14 cellular contexts compared by ENCODE assay signal in the genomic region with DNA sequence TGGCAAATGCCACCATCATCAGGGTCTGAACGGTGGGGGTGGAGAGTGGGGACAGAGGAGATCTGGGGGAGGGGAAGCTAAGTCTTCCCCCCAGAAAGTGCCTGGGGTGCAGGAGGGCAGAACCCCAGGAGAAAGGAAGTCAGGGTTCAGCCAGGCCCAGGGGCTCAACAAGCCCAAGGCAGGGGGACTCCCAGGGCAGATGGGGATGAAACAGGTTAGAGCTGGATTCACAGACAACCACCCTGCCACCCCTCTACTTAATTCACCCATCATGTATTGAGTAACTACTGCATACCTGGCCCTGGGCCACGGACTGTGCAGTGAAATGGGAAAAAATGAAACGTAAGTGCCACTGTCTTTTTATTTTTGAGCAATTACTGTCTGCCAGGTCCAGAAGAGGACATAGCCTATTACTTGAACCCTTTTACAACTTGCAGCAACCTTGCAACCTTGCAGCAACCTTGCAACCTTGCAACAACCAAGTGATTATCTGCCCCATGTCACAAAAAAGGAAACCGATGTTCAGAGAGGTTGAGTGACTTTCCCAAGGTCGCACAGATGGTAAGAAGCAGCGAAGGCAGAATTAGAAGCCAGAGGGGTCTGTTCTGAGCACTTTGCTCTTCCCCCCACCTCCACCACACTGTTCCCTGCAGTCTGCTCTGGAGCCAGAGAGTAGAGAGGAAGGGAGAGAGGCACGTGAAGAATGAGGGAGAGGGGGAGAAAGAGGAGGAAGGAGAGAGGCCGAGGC. TPM values are rescaled to one million over a fixed set of nuclear protein-coding genes. Genes with fewer than 3 reads are reported as not detected.
DNase-seq lines count a peak whose midpoint lies in the region; ATAC-seq and TF ChIP-seq lines count a peak whose summit lies in the region.
"Had no signal": no experiment of that assay in that cellular context is flagged by ENCODE, and none has a peak within 500 bp of the region (broad histone marks: within the 10 kb centered on the region; RNA-seq: fewer than 3 reads in every experiment).

No MANE protein-coding gene starts in this region.

- intact Hi-C loops in ascending aorta (cut with DNase I) (loop anchor here (1.0 kb wide), 1 partner anchor 163 kb away; no protein-coding TSS in a partner anchor), transverse colon (cut with DNase I; ENCODE audit: low total_unique reads) (no loop called here)

- no peak for TF ChIP-seq CTCF in ascending aorta (IDR thresholded peaks at IDR 0.05)
- no peak for TF ChIP-seq CTCF in osteocyte (IDR thresholded peaks at IDR 0.05)
- no peak for TF ChIP-seq CTCF in transverse colon (IDR thresholded peaks at IDR 0.05)

- H3K4me3 Mint-ChIP-seq in osteocyte (ENCODE audit: unreplicated experiment) = no peak overlapping the region
- H3K4me3 Mint-ChIP-seq: activated naive CD4-positive, alpha-beta T cell treated with anti-CD3 and anti-CD28 coated beads, Interleukin-2, amount 50 U/mL, for 24 hours; central memory CD8-positive, alpha-beta T cell; T-helper 17 cell had no signal

- no peaks in the 10 kb centered on the region for H3K9me3 ChIP-seq in ascending aorta
- no peaks in the 10 kb centered on the region for H3K9me3 ChIP-seq in transverse colon

- H3K27ac ChIP-seq in ascending aorta (peak overlapping the region; percentile 93 to 98), transverse colon (peak overlapping the region; percentile 58 to 95 (median 81))
- H3K27ac ChIP-seq: C4-2B had no signal

- no peak for TF ChIP-seq POLR2A in transverse colon (IDR thresholded peaks at IDR 0.05)

- no peak for TF ChIP-seq EP300 in transverse colon (IDR thresholded peaks at IDR 0.05; ENCODE audit: low read depth)

- ATAC-seq in GM18502 (IDR thresholded peaks at IDR 0.05; ENCODE audit: poor library complexity, unreplicated experiment) (no peak), HG03025 (IDR thresholded peaks at IDR 0.05; ENCODE audit: low FRiP score, unreplicated experiment) (no peak)
- ATAC-seq: T-helper 17 cell had no signal

- peaks cover 30 to 53% of the 10 kb centered on the region in 2 donors for H3K4me1 ChIP-seq in ascending aorta
- peaks cover 15 to 41% (median 29%) of the 10 kb centered on the region in 4 donors for H3K4me1 ChIP-seq in transverse colon

- peak overlapping the region; percentile 74 for H3K27ac Mint-ChIP-seq in osteocyte (ENCODE audit: unreplicated experiment)
- H3K27ac Mint-ChIP-seq: activated naive CD4-positive, alpha-beta T cell treated with anti-CD3 and anti-CD28 coated beads, Interleukin-2, amount 50 U/mL, for 24 hours; T-helper 17 cell had no signal

- H3K36me3 Mint-ChIP-seq in osteocyte (ENCODE audit: unreplicated experiment) = no peaks in the 10 kb centered on the region
- H3K36me3 Mint-ChIP-seq: activated naive CD4-positive, alpha-beta T cell treated with anti-CD3 and anti-CD28 coated beads, Interleukin-2, amount 50 U/mL, for 24 hours had no signal

- H3K36me3 ChIP-seq in ascending aorta (peaks cover 51 to 52% of the 10 kb centered on the region in 2 donors), transverse colon (no peaks in the 10 kb centered on the region)

- H3K27me3 ChIP-seq in ascending aorta (no peaks in the 10 kb centered on the region), transverse colon (peaks cover 6% of the 10 kb centered on the region)

- no peak for DNase-seq in ascending aorta (ENCODE audit: low spot score in 2 of 2)
- peak; percentile 26 for DNase-seq in fibroblast of gingiva (ENCODE audit: low read depth)
- DNase-seq in osteocyte (ENCODE audit: extremely low spot score, unreplicated experiment) = no peak
- no peak for DNase-seq in transverse colon
- DNase-seq in T1000 (lab: John Stamatoyannopoulos, UW) = no peak
- DNase-seq in DMS 273 (lab: John Stamatoyannopoulos, UW; ENCODE audit: unreplicated experiment) = no peak
- DNase-seq: NCI-H187 treated with DMSO at 0.1 percent for 48 hours, NCI-H526, T-helper 17 cell had no signal

- H3K4me1 Mint-ChIP-seq in osteocyte (ENCODE audit: unreplicated experiment) = peaks cover 34% of the 10 kb centered on the region

- H3K9me3 Mint-ChIP-seq in osteocyte (ENCODE audit: unreplicated experiment) = no peaks in the 10 kb centered on the region
- H3K9me3 Mint-ChIP-seq: activated naive CD4-positive, alpha-beta T cell treated with anti-CD3 and anti-CD28 coated beads, Interleukin-2, amount 50 U/mL, for 24 hours; central memory CD8-positive, alpha-beta T cell had no signal

- in situ Hi-C loops in transverse colon (cut with MboI; ENCODE audit: low pct_ligation_motif_present in 1 of 4, low pct_unique_long_range_greater_than_20kb in 1 of 4, low sequenced_read_pairs in 3 of 4) = no loop called here

- peaks cover 6% of the 10 kb centered on the region for H3K27me3 Mint-ChIP-seq in osteocyte (ENCODE audit: unreplicated experiment)

- H3K4me3 ChIP-seq in ascending aorta (peak overlapping the region; percentile 75 to 83), transverse colon (no peak overlapping the region)

- WGBS in transverse colon (ENCODE audit: low coverage in 1 of 2), 2 donors = 56 to 72% methylated on average over 5 to 8 of the region's 8 CpGs

RNA-seq across cellular contexts. Expression of a gene that starts 4.8 kb away (rescaled TPM):
- total RNA-seq in ascending aorta (395 TPM), osteocyte (13.3 and 13.5 TPM in 2 replicates), transverse colon (100 to 1,000 TPM in 1 of 4 donors, 10 to 100 TPM in 2, 1 to 10 TPM in 1; 8.4 to 147 (median 25.8) TPM)
- total RNA-seq: T-helper 17 cell had no signal

RNA-seq across cellular contexts. Expression of a gene that starts 50.8 kb away (rescaled TPM):
- total RNA-seq in ascending aorta (30.0 TPM), osteocyte (19.8 and 20.3 TPM in 2 replicates), transverse colon (10 to 100 TPM; 13.4 to 44.2 (median 27.1) TPM)

Comparison
In these comparisons a context has a peak if more than half of its experiments do, and no peak if none do; other contexts are left out.
1. H3K4me3 ChIP-seq: peak in ascending aorta (2 of 2); none in transverse colon (0 of 4).